Comparison of ENCODE assay signal across 1 cellular context in the genomic region with DNA sequence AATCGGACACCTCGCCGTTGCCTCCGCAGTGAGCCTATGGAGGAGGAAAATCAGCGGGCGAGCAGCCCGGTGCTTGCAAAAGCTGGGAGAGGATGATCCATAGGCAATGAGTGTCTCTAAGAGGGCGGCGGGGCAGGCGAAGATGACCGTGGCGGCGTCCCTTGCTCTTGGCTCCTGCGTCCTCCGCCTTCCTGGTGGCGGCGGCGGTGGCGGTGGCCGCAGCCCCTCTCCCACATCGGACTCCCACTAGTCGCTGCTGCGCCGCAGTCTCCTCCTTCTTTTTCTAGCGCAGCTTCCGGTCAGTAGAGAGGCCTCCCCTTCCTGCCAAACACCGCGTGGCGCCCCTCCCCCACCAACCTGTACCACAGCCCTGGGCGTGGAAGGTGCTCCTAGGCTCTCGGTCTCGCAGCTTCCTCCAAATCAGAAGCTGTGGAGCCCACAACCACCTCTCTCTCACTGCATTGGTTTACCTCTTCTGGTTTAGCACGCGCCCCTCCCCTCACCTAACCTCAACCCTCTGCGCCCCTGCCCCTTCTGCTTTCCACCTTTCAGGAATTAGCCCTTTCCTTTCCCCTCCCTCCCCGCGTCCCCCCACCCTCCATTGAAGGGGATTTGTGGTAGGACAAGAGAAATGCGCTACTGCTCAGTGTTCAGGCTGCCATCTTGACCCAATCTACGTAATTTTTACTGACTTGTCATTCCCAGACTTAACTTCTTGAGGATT.
TF ChIP-seq lines count a peak whose summit lies in the region.

A gene (minus strand): TSS at position 271 of the 724 bp plus-strand sequence. CDS start 594 bp downstream, outside the sequence.

TF ChIP-seq in K562, 482 proteins besides CTCF, POLR2A, EP300 and RAD21 (continued from another document):
- TF ChIP-seq, protein P1, sequence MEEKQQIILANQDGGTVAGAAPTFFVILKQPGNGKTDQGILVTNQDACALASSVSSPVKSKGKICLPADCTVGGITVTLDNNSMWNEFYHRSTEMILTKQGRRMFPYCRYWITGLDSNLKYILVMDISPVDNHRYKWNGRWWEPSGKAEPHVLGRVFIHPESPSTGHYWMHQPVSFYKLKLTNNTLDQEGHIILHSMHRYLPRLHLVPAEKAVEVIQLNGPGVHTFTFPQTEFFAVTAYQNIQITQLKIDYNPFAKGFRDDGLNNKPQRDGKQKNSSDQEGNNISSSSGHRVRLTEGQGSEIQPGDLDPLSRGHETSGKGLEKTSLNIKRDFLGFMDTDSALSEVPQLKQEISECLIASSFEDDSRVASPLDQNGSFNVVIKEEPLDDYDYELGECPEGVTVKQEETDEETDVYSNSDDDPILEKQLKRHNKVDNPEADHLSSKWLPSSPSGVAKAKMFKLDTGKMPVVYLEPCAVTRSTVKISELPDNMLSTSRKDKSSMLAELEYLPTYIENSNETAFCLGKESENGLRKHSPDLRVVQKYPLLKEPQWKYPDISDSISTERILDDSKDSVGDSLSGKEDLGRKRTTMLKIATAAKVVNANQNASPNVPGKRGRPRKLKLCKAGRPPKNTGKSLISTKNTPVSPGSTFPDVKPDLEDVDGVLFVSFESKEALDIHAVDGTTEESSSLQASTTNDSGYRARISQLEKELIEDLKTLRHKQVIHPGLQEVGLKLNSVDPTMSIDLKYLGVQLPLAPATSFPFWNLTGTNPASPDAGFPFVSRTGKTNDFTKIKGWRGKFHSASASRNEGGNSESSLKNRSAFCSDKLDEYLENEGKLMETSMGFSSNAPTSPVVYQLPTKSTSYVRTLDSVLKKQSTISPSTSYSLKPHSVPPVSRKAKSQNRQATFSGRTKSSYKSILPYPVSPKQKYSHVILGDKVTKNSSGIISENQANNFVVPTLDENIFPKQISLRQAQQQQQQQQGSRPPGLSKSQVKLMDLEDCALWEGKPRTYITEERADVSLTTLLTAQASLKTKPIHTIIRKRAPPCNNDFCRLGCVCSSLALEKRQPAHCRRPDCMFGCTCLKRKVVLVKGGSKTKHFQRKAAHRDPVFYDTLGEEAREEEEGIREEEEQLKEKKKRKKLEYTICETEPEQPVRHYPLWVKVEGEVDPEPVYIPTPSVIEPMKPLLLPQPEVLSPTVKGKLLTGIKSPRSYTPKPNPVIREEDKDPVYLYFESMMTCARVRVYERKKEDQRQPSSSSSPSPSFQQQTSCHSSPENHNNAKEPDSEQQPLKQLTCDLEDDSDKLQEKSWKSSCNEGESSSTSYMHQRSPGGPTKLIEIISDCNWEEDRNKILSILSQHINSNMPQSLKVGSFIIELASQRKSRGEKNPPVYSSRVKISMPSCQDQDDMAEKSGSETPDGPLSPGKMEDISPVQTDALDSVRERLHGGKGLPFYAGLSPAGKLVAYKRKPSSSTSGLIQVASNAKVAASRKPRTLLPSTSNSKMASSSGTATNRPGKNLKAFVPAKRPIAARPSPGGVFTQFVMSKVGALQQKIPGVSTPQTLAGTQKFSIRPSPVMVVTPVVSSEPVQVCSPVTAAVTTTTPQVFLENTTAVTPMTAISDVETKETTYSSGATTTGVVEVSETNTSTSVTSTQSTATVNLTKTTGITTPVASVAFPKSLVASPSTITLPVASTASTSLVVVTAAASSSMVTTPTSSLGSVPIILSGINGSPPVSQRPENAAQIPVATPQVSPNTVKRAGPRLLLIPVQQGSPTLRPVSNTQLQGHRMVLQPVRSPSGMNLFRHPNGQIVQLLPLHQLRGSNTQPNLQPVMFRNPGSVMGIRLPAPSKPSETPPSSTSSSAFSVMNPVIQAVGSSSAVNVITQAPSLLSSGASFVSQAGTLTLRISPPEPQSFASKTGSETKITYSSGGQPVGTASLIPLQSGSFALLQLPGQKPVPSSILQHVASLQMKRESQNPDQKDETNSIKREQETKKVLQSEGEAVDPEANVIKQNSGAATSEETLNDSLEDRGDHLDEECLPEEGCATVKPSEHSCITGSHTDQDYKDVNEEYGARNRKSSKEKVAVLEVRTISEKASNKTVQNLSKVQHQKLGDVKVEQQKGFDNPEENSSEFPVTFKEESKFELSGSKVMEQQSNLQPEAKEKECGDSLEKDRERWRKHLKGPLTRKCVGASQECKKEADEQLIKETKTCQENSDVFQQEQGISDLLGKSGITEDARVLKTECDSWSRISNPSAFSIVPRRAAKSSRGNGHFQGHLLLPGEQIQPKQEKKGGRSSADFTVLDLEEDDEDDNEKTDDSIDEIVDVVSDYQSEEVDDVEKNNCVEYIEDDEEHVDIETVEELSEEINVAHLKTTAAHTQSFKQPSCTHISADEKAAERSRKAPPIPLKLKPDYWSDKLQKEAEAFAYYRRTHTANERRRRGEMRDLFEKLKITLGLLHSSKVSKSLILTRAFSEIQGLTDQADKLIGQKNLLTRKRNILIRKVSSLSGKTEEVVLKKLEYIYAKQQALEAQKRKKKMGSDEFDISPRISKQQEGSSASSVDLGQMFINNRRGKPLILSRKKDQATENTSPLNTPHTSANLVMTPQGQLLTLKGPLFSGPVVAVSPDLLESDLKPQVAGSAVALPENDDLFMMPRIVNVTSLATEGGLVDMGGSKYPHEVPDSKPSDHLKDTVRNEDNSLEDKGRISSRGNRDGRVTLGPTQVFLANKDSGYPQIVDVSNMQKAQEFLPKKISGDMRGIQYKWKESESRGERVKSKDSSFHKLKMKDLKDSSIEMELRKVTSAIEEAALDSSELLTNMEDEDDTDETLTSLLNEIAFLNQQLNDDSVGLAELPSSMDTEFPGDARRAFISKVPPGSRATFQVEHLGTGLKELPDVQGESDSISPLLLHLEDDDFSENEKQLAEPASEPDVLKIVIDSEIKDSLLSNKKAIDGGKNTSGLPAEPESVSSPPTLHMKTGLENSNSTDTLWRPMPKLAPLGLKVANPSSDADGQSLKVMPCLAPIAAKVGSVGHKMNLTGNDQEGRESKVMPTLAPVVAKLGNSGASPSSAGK (IDR thresholded peaks at IDR 0.05), result peak; percentile 50
- no peak for TF ChIP-seq GTF2F1 (IDR thresholded peaks at IDR 0.05; ENCODE audit: low read depth, low read length)
- no peak for TF ChIP-seq SRSF3 (IDR thresholded peaks at IDR 0.05; ENCODE audit: insufficient read depth, low read length)
- no peak for TF ChIP-seq ARHGAP35 (IDR thresholded peaks at IDR 0.05; ENCODE audit: partially characterized antibody)
- no peak for TF ChIP-seq SETDB1 (IDR thresholded peaks at IDR 0.05; ENCODE audit: low read length)
- TF ChIP-seq CBX5 (IDR thresholded peaks at IDR 0.05; ENCODE audit: borderline replicate concordance, low read depth), result no peak
- TF ChIP-seq, protein P2, sequence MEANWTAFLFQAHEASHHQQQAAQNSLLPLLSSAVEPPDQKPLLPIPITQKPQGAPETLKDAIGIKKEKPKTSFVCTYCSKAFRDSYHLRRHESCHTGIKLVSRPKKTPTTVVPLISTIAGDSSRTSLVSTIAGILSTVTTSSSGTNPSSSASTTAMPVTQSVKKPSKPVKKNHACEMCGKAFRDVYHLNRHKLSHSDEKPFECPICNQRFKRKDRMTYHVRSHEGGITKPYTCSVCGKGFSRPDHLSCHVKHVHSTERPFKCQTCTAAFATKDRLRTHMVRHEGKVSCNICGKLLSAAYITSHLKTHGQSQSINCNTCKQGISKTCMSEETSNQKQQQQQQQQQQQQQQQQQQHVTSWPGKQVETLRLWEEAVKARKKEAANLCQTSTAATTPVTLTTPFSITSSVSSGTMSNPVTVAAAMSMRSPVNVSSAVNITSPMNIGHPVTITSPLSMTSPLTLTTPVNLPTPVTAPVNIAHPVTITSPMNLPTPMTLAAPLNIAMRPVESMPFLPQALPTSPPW (CRISPR knock-in tag; IDR thresholded peaks at IDR 0.05), result peak; percentile 59
- TF ChIP-seq GABPB2 (CRISPR knock-in tag; conservative IDR thresholded peaks at IDR 0.05), result no peak
- peak; percentile 18; the same call in 1 of the 2 replicates for TF ChIP-seq ZBTB7A (IDR thresholded peaks at IDR 0.05; ENCODE audit: borderline replicate concordance, control insufficient read depth, low read depth, low read length)
- no peak for TF ChIP-seq ZBED1 (IDR thresholded peaks at IDR 0.05)
- TF ChIP-seq CHD4 (IDR thresholded peaks at IDR 0.05; ENCODE audit: insufficient read depth, insufficient replicate concordance, low read depth, low read length, poor library complexity, severe bottlenecking), result no peak
- TF ChIP-seq, protein P3, sequence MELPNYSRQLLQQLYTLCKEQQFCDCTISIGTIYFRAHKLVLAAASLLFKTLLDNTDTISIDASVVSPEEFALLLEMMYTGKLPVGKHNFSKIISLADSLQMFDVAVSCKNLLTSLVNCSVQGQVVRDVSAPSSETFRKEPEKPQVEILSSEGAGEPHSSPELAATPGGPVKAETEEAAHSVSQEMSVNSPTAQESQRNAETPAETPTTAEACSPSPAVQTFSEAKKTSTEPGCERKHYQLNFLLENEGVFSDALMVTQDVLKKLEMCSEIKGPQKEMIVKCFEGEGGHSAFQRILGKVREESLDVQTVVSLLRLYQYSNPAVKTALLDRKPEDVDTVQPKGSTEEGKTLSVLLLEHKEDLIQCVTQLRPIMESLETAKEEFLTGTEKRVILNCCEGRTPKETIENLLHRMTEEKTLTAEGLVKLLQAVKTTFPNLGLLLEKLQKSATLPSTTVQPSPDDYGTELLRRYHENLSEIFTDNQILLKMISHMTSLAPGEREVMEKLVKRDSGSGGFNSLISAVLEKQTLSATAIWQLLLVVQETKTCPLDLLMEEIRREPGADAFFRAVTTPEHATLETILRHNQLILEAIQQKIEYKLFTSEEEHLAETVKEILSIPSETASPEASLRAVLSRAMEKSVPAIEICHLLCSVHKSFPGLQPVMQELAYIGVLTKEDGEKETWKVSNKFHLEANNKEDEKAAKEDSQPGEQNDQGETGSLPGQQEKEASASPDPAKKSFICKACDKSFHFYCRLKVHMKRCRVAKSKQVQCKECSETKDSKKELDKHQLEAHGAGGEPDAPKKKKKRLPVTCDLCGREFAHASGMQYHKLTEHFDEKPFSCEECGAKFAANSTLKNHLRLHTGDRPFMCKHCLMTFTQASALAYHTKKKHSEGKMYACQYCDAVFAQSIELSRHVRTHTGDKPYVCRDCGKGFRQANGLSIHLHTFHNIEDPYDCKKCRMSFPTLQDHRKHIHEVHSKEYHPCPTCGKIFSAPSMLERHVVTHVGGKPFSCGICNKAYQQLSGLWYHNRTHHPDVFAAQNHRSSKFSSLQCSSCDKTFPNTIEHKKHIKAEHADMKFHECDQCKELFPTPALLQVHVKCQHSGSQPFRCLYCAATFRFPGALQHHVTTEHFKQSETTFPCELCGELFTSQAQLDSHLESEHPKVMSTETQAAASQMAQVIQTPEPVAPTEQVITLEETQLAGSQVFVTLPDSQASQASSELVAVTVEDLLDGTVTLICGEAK (IDR thresholded peaks at IDR 0.05), result peak; percentile 70
- TF ChIP-seq, protein P3 (CRISPR knock-in tag; IDR thresholded peaks at IDR 0.05), result no peak
- TF ChIP-seq SOX6 (IDR thresholded peaks at IDR 0.05), result no peak
- TF ChIP-seq, protein P4, sequence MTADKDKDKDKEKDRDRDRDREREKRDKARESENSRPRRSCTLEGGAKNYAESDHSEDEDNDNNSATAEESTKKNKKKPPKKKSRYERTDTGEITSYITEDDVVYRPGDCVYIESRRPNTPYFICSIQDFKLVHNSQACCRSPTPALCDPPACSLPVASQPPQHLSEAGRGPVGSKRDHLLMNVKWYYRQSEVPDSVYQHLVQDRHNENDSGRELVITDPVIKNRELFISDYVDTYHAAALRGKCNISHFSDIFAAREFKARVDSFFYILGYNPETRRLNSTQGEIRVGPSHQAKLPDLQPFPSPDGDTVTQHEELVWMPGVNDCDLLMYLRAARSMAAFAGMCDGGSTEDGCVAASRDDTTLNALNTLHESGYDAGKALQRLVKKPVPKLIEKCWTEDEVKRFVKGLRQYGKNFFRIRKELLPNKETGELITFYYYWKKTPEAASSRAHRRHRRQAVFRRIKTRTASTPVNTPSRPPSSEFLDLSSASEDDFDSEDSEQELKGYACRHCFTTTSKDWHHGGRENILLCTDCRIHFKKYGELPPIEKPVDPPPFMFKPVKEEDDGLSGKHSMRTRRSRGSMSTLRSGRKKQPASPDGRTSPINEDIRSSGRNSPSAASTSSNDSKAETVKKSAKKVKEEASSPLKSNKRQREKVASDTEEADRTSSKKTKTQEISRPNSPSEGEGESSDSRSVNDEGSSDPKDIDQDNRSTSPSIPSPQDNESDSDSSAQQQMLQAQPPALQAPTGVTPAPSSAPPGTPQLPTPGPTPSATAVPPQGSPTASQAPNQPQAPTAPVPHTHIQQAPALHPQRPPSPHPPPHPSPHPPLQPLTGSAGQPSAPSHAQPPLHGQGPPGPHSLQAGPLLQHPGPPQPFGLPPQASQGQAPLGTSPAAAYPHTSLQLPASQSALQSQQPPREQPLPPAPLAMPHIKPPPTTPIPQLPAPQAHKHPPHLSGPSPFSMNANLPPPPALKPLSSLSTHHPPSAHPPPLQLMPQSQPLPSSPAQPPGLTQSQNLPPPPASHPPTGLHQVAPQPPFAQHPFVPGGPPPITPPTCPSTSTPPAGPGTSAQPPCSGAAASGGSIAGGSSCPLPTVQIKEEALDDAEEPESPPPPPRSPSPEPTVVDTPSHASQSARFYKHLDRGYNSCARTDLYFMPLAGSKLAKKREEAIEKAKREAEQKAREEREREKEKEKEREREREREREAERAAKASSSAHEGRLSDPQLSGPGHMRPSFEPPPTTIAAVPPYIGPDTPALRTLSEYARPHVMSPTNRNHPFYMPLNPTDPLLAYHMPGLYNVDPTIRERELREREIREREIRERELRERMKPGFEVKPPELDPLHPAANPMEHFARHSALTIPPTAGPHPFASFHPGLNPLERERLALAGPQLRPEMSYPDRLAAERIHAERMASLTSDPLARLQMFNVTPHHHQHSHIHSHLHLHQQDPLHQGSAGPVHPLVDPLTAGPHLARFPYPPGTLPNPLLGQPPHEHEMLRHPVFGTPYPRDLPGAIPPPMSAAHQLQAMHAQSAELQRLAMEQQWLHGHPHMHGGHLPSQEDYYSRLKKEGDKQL (CRISPR knock-in tag; IDR thresholded peaks at IDR 0.05; ENCODE audit: borderline replicate concordance), result no peak
- no peak for TF ChIP-seq FOXA3 (CRISPR knock-in tag; conservative IDR thresholded peaks at IDR 0.05 in 1 of 2, IDR thresholded peaks at IDR 0.05 in 1 of 2)
- peak; percentile 5; the same call in 1 of the 2 replicates for TF ChIP-seq NFIC (IDR thresholded peaks at IDR 0.05)
- no peak for TF ChIP-seq SPI1 (IDR thresholded peaks at IDR 0.05; ENCODE audit: borderline replicate concordance, low read depth, low read length)
